ENCODE assay signal across 1 cellular context in the genomic region with DNA sequence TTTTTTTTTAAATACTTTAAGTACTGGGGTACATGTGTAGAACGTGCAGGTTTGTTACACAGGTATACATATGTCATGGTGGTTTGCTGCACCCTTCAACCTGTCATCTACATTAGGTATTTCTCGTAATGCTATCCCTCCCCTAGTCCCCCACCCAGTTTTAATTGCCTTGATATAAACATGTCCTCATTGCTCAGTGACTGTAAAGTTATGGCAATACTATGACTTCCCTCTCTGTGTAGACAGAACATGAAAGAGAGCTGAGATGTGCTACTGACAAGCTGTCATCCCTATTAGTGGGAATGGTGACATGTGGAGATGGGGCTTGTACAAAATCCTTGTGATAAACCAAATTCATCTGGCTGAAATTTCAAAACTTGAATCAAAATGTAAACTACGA.
TF ChIP-seq lines count a peak whose summit lies in the region.

No MANE protein-coding gene starts in this region.

TF ChIP-seq in H1, 55 proteins besides CTCF, POLR2A, EP300 and RAD21 (continued from another document):
- TF ChIP-seq TBP (IDR thresholded peaks at IDR 0.05; ENCODE audit: low read depth, low read length) (no peak), CTBP2 (IDR thresholded peaks at IDR 0.05; ENCODE audit: borderline replicate concordance, insufficient read depth, insufficient read length, low read length) (no peak), E2F6 (IDR thresholded peaks at IDR 0.05) (no peak), POU5F1 (IDR thresholded peaks at IDR 0.05; ENCODE audit: low read depth, low read length) (no peak), KDM5A (IDR thresholded peaks at IDR 0.05; ENCODE audit: low read length) (no peak), EZH2 (IDR thresholded peaks at IDR 0.05; ENCODE audit: low read depth, low read length, severe bottlenecking) (no peak), CBX8 (IDR thresholded peaks at IDR 0.05; ENCODE audit: borderline replicate concordance, low read depth, low read length) (no peak), GTF2F1 (IDR thresholded peaks at IDR 0.05; ENCODE audit: borderline replicate concordance, low read depth, low read length) (no peak)
